In the genomic region with DNA sequence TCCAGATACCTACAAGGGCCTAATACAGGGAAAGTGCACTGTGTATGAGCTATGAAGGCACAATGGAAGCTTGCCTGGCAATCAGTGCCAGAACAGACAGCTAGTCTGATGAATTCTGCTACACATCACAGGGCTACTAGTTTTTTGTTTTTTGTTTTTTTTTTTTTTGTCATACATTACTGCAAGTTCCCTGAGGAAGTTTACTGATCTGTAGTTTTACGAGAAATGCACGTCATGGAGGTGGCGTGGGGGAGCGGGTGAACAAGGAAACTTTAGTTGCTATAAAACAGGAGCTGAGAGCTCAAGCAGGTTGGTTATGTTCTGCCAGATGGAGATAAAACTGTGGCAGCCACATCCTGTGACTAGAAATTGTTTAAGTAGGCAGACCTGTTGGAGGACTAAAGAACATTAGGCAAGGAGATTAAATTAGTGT, we compare ENCODE assay signal across 8 cellular contexts. TPM values are rescaled to one million over a fixed set of nuclear protein-coding genes. Genes with fewer than 3 reads are reported as not detected.
A peak's percentile ranks its signal among the peaks of the same experiment; 100 is the strongest.
DNase-seq lines count a peak whose midpoint lies in the region; ATAC-seq and TF ChIP-seq lines count a peak whose summit lies in the region.

No MANE protein-coding gene starts in this region.

- intact Hi-C loops in prostate gland (cut with DNase I) = no loop called here

- H3K36me3 Mint-ChIP-seq in activated naive CD8-positive, alpha-beta T cell treated with anti-CD3 and anti-CD28 coated beads for 36 hours = peaks cover 49% of the 10 kb centered on the region

- H3K27me3 Mint-ChIP-seq in activated naive CD8-positive, alpha-beta T cell treated with anti-CD3 and anti-CD28 coated beads for 36 hours = no peaks in the 10 kb centered on the region

- peak overlapping the region; percentile 74 for H3K4me3 Mint-ChIP-seq in activated naive CD8-positive, alpha-beta T cell treated with anti-CD3 and anti-CD28 coated beads for 36 hours

- no peaks in the 10 kb centered on the region for H3K36me3 ChIP-seq in prostate gland

- peaks cover 64% of the 10 kb centered on the region for H3K4me1 Mint-ChIP-seq in activated naive CD8-positive, alpha-beta T cell treated with anti-CD3 and anti-CD28 coated beads for 36 hours

- WGBS in prostate gland = 44% methylated on average over 4 of the region's 4 CpGs

- no peak overlapping the region for H3K4me3 ChIP-seq in prostate gland

- no peaks in the 10 kb centered on the region for H3K9me3 Mint-ChIP-seq in activated naive CD8-positive, alpha-beta T cell treated with anti-CD3 and anti-CD28 coated beads for 36 hours

- H3K9me3 ChIP-seq in prostate gland = no peaks in the 10 kb centered on the region

- H3K27ac ChIP-seq in prostate gland = peak overlapping the region; percentile 38 to 43

- H3K27ac Mint-ChIP-seq in activated naive CD8-positive, alpha-beta T cell treated with anti-CD3 and anti-CD28 coated beads for 36 hours = peak overlapping the region; percentile 93

- no peaks in the 10 kb centered on the region for H3K4me1 ChIP-seq in prostate gland (replicated peaks)

- no peak for DNase-seq in activated CD4-positive, CD25-positive, alpha-beta regulatory T cell treated with anti-CD3 and anti-CD28 coated beads, Interleukin-2, amount 50 U/mL, for 72 hours
- DNase-seq in SIG-M5 treated with dmso at 0.1 percent for 504 hours (lab: John Stamatoyannopoulos, UW; ENCODE audit: unreplicated experiment) = peak; percentile 79
- peak; percentile 68 for DNase-seq in activated naive CD8-positive, alpha-beta T cell treated with anti-CD3 and anti-CD28 coated beads for 36 hours
- DNase-seq in prostate gland (ENCODE audit: low spot score) = peak; percentile 89
- DNase-seq in NCI-H1436 treated with DMSO at 0.1 percent for 48 hours (lab: John Stamatoyannopoulos, UW) = no peak
- no peak for DNase-seq in cortex of kidney (lab: John Stamatoyannopoulos, UW)

- TF ChIP-seq CTCF in prostate gland (IDR thresholded peaks at IDR 0.05) = no peak

- TF ChIP-seq POLR2A in prostate gland (IDR thresholded peaks at IDR 0.05) = no peak

- ATAC-seq in activated CD4-positive, CD25-positive, alpha-beta regulatory T cell treated with anti-CD3 and anti-CD28 coated beads, Interleukin-2, amount 50 U/mL, for 24 hours = peak; percentile 17 to 21
- no peak for ATAC-seq in esophagus mucosa

- no peaks in the 10 kb centered on the region for H3K27me3 ChIP-seq in prostate gland (replicated peaks; ENCODE audit: insufficient read depth)

RNA-seq across cellular contexts. Expression of gene PTPRC, which starts 17.7 kb away (rescaled TPM):
- 100 to 1,000 TPM; 421 to 422 TPM for total RNA-seq in activated naive CD8-positive, alpha-beta T cell treated with anti-CD3 and anti-CD28 coated beads for 36 hours
- total RNA-seq in prostate gland = 1 to 10 TPM; 8.9 to 9.5 TPM
- total RNA-seq in esophagus mucosa = 3.5 TPM

Comparison
In these comparisons a context has a peak if more than half of its experiments do, and no peak if none do; other contexts are left out.
1. DNase-seq: peak in SIG-M5 treated with dmso at 0.1 percent for 504 hours (single experiment), activated naive CD8-positive, alpha-beta T cell treated with anti-CD3 and anti-CD28 coated beads for 36 hours (single experiment) and prostate gland (single experiment); none in activated CD4-positive, CD25-positive, alpha-beta regulatory T cell treated with anti-CD3 and anti-CD28 coated beads, Interleukin-2, amount 50 U/mL, for 72 hours (single experiment), NCI-H1436 treated with DMSO at 0.1 percent for 48 hours (single experiment) and cortex of kidney (single experiment).
2. RNA of gene PTPRC, which starts 17.7 kb away (total RNA-seq): 421 to 422 TPM in activated naive CD8-positive, alpha-beta T cell treated with anti-CD3 and anti-CD28 coated beads for 36 hours; 8.9 to 9.5 TPM in prostate gland and 3.5 TPM in esophagus mucosa (single experiment); every median in the first group is over 10 times any median in the second.